In the genomic region with DNA sequence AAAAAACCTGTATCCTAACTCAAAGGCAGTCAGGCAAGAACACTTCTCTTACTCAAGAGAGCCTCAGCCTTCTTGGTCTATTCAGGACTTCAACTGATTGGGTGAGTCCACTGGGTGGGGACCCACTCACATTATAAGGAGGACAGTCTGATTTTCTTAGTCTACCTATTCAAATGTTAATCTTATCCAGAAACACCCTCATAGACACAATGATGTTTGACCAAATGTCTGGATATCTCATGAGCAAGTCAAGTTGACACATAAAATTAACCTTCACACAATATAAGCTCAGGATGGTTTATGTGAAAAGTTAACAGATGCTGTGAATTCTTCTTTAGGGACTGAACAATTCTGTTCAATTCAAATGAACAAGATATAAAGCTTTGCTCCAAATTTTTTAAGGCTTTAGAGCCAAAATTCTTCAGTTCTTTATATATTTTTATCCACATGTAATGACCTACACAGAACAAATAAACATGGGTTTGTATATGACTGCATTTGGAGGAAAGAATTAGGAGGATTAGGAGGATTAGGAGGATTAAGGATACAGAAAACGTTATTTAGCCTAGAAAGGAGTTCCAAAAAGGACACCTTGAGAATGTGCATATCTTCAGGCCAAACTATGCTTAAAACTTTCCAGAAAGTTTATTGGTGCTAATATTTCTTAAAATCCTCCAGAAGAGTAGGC, we compare ENCODE assay signal across 28 cellular contexts.
"Had no signal": no experiment of that assay in that cellular context is flagged by ENCODE, and none has a peak within 500 bp of the region (broad histone marks: within the 10 kb centered on the region; RNA-seq: fewer than 3 reads in every experiment).

No MANE protein-coding gene starts in this region.

- H3K36me3 Mint-ChIP-seq: activated CD4-positive, alpha-beta memory T cell treated with anti-CD3 and anti-CD28 coated beads for 36 hours; activated naive CD8-positive, alpha-beta T cell treated with anti-CD3 and anti-CD28 coated beads for 36 hours; natural killer cell; stimulated activated memory B cell treated with anti-CD40 and anti-IgM and Interleukin-4, amounts not matched to agents 10 μg/mL and 1 μg/mL and 100 μg/mL, for 72 hours had no signal

- ATAC-seq: activated CD4-positive, CD25-positive, alpha-beta regulatory T cell treated with anti-CD3 and anti-CD28 coated beads, Interleukin-2, amount 50 U/mL, for 24 hours; gastroesophageal sphincter; left lobe of liver; lower lobe of right lung; natural killer cell; stimulated activated memory B cell treated with anti-CD40 and anti-IgM and Interleukin-4, amounts not matched to agents 10 μg/mL and 1 μg/mL and 100 μg/mL, for 72 hours; stimulated activated naive CD8-positive, alpha-beta T cell treated with anti-CD3 and anti-CD28 coated beads, Interleukin-15, amount 100 ng/mL, for 72 hours; T-helper 17 cell had no signal

- H3K4me3 Mint-ChIP-seq: activated CD4-positive, alpha-beta memory T cell treated with anti-CD3 and anti-CD28 coated beads for 36 hours; activated CD4-positive, alpha-beta T cell treated with anti-CD3 and anti-CD28 coated beads, Interleukin-2, amount 10 ng/mL, durations not matched to agents 24 days and 14 days; activated naive CD4-positive, alpha-beta T cell treated with anti-CD3 and anti-CD28 coated beads for 36 hours; activated naive CD8-positive, alpha-beta T cell treated with anti-CD3 and anti-CD28 coated beads for 36 hours; activated T-helper 1 cell treated with anti-CD3 and anti-CD28 coated beads, Interleukin-12 subunit alpha, Interleukin-12 subunit beta, Interleukin-2, Interleukin-4 antibody, amounts not matched to agents 30 ng/mL and 10 ng/mL and 1 ng/mL, durations not matched to agents 14 hours and 24 hours and 36 hours; central memory CD8-positive, alpha-beta T cell; natural killer cell; stimulated activated memory B cell treated with anti-CD40 and anti-IgM and Interleukin-4, amounts not matched to agents 10 μg/mL and 1 μg/mL and 100 μg/mL, for 72 hours; stimulated activated naive CD8-positive, alpha-beta T cell treated with anti-CD3 and anti-CD28 coated beads, Interleukin-15, amount 100 ng/mL, for 72 hours; T-helper 17 cell had no signal

- H3K4me1 ChIP-seq: ascending aorta, gastroesophageal sphincter, lower lobe of right lung, right lobe of liver, upper lobe of left lung, vagina had no signal

- H3K4me1 Mint-ChIP-seq: activated CD4-positive, alpha-beta T cell treated with anti-CD3 and anti-CD28 coated beads, Interleukin-2, amount 10 ng/mL, durations not matched to agents 24 days and 14 days; activated naive CD8-positive, alpha-beta T cell treated with anti-CD3 and anti-CD28 coated beads for 36 hours; central memory CD8-positive, alpha-beta T cell; natural killer cell; stimulated activated memory B cell treated with anti-CD40 and anti-IgM and Interleukin-4, amounts not matched to agents 10 μg/mL and 1 μg/mL and 100 μg/mL, for 72 hours; stimulated activated naive CD8-positive, alpha-beta T cell treated with anti-CD3 and anti-CD28 coated beads, Interleukin-15, amount 100 ng/mL, for 72 hours; T-helper 17 cell had no signal

- H3K36me3 ChIP-seq: ascending aorta, gastroesophageal sphincter, lower lobe of right lung, neutrophil, right lobe of liver, upper lobe of left lung, vagina, WERI-Rb-1 had no signal

- H3K9me3 ChIP-seq: ascending aorta, gastroesophageal sphincter, neutrophil, right lobe of liver, upper lobe of left lung, vagina had no signal

- H3K27ac ChIP-seq: ascending aorta, gastroesophageal sphincter, lower lobe of right lung, neutrophil, right lobe of liver, upper lobe of left lung, vagina had no signal

- H3K9me3 Mint-ChIP-seq: activated CD4-positive, alpha-beta memory T cell treated with anti-CD3 and anti-CD28 coated beads for 36 hours; activated CD4-positive, alpha-beta T cell treated with anti-CD3 and anti-CD28 coated beads, Interleukin-2, amount 10 ng/mL, durations not matched to agents 24 days and 14 days; activated naive CD4-positive, alpha-beta T cell treated with anti-CD3 and anti-CD28 coated beads for 36 hours; activated naive CD8-positive, alpha-beta T cell treated with anti-CD3 and anti-CD28 coated beads for 36 hours; activated T-helper 1 cell treated with anti-CD3 and anti-CD28 coated beads, Interleukin-12 subunit alpha, Interleukin-12 subunit beta, Interleukin-2, Interleukin-4 antibody, amounts not matched to agents 30 ng/mL and 10 ng/mL and 1 ng/mL, durations not matched to agents 14 hours and 24 hours and 36 hours; central memory CD8-positive, alpha-beta T cell; stimulated activated memory B cell treated with anti-CD40 and anti-IgM and Interleukin-4, amounts not matched to agents 10 μg/mL and 1 μg/mL and 100 μg/mL, for 72 hours; stimulated activated naive CD8-positive, alpha-beta T cell treated with anti-CD3 and anti-CD28 coated beads, Interleukin-15, amount 100 ng/mL, for 72 hours had no signal

- H3K27ac Mint-ChIP-seq: activated CD4-positive, alpha-beta memory T cell treated with anti-CD3 and anti-CD28 coated beads for 36 hours; activated CD4-positive, alpha-beta T cell treated with anti-CD3 and anti-CD28 coated beads, Interleukin-2, amount 10 ng/mL, durations not matched to agents 24 days and 14 days; activated naive CD4-positive, alpha-beta T cell treated with anti-CD3 and anti-CD28 coated beads for 36 hours; activated naive CD8-positive, alpha-beta T cell treated with anti-CD3 and anti-CD28 coated beads for 36 hours; activated T-helper 1 cell treated with anti-CD3 and anti-CD28 coated beads, Interleukin-12 subunit alpha, Interleukin-12 subunit beta, Interleukin-2, Interleukin-4 antibody, amounts not matched to agents 30 ng/mL and 10 ng/mL and 1 ng/mL, durations not matched to agents 14 hours and 24 hours and 36 hours; natural killer cell; stimulated activated memory B cell treated with anti-CD40 and anti-IgM and Interleukin-4, amounts not matched to agents 10 μg/mL and 1 μg/mL and 100 μg/mL, for 72 hours; stimulated activated naive CD8-positive, alpha-beta T cell treated with anti-CD3 and anti-CD28 coated beads, Interleukin-15, amount 100 ng/mL, for 72 hours; T-helper 17 cell had no signal

- H3K27me3 Mint-ChIP-seq: activated CD4-positive, alpha-beta memory T cell treated with anti-CD3 and anti-CD28 coated beads for 36 hours; activated CD4-positive, alpha-beta T cell treated with anti-CD3 and anti-CD28 coated beads, Interleukin-2, amount 10 ng/mL, durations not matched to agents 24 days and 14 days; stimulated activated memory B cell treated with anti-CD40 and anti-IgM and Interleukin-4, amounts not matched to agents 10 μg/mL and 1 μg/mL and 100 μg/mL, for 72 hours; T-helper 17 cell had no signal

- DNase-seq: activated CD4-positive, alpha-beta memory T cell treated with anti-CD3 and anti-CD28 coated beads for 36 hours; activated CD4-positive, alpha-beta T cell treated with anti-CD3 and anti-CD28 coated beads, Interleukin-2, amount 10 ng/mL, durations not matched to agents 24 days and 14 days; activated CD8-positive, alpha-beta memory T cell treated with anti-CD3 and anti-CD28 coated beads, Interleukin-2, amount 50 U/mL, for 4 hours; activated effector memory CD4-positive, alpha-beta T cell treated with anti-CD3 and anti-CD28 coated beads, Interleukin-2, amount 50 U/mL, for 16 hours; activated naive CD4-positive, alpha-beta T cell treated with anti-CD3 and anti-CD28 coated beads for 36 hours; activated naive CD8-positive, alpha-beta T cell treated with anti-CD3 and anti-CD28 coated beads for 36 hours; activated T-cell treated with anti-CD3 and anti-CD28 coated beads, Interleukin-2, amount 50 U/mL, for 1 hour; dermis blood vessel endothelial cell; effector CD8-positive, alpha-beta T cell; lower lobe of right lung; natural killer cell; right lobe of liver; stimulated activated CD4-positive, alpha-beta T cell treated with anti-CD3 and anti-CD28 coated beads, Interleukin-12 subunit alpha, Interleukin-12 subunit beta, amount 100 ng/mL, for 4 hours; stimulated activated CD4-positive, alpha-beta T cell treated with anti-CD3 and anti-CD28 coated beads, Interleukin-4, amount 100 ng/mL, for 1 hour; stimulated activated naive CD8-positive, alpha-beta T cell treated with anti-CD3 and anti-CD28 coated beads, Interleukin-15, amount 100 ng/mL, for 72 hours; T-helper 17 cell; T1000; upper lobe of left lung; WERI-Rb-1 had no signal

- H3K4me3 ChIP-seq: ascending aorta, gastroesophageal sphincter, lower lobe of right lung, right lobe of liver, upper lobe of left lung, vagina had no signal

- H3K27me3 ChIP-seq: ascending aorta, gastroesophageal sphincter, neutrophil, right lobe of liver, upper lobe of left lung, vagina had no signal
